Comparison of ENCODE assay signal across 8 cellular contexts in the genomic region with DNA sequence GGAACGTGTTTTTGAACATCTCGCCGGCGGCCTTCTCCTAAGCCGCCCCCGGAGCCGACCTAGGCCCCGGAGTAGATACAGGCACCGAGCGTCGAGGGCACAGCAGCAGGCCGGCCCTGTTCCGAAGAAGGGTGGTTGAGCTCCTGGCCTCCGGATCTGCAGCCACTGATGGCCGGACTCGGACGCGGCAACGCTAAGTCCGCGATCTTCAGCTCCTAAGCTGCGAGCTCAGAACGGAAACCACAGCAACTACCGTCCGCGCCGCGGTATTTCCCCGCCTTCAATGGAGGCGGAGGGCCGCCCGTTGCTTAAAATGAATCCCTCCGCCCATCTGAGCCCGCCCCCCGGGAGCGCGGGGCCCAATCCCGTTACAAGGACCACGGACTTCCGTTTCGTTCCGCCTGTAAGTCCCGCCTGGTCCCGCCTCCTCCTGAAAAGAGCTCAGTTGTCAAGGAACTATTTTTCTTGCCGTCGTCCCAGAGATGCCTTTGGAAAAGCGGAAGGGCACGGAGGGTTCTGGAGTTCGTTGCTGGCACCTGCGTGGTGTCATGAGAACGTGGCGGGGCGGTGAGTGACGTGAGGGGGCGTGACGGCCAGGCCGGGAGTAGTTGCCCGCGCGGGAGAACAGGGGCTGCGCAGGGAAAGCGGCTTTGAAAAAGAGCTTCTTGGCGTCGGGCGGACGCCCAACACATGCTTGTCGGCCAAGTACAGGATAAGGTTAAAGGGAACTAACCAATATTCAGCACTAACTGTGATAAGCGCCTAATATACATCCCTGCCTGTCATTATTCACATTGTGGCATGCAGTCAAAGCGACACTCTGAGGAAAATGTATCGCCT.
DNase-seq lines count a peak whose midpoint lies in the region; ATAC-seq lines count a peak whose summit lies in the region.

A gene (minus strand): TSS at position 285 of the 840 bp plus-strand sequence. CDS start 266 bp downstream, at position 19.

- ATAC-seq in GM19372 (IDR thresholded peaks at IDR 0.05; ENCODE audit: low read depth, unreplicated experiment), result peak; percentile 84
- peak; percentile 68 for ATAC-seq in HG03558 (IDR thresholded peaks at IDR 0.05; ENCODE audit: extremely low read depth, unreplicated experiment)

- peak; percentile 82 to 99 (median 96) for DNase-seq in C1 segment of cervical spinal cord (lab: John Stamatoyannopoulos, UW)
- peak; percentile 93 for DNase-seq in NCI-H748 treated with DMSO at 0.1 percent for 48 hours (lab: John Stamatoyannopoulos, UW)
- peak; percentile 89 to 96 for DNase-seq in activated CD4-positive, alpha-beta T cell treated with anti-CD3 and anti-CD28 coated beads, Interleukin-2, amount 50 U/mL, for 24 hours (ENCODE audit: low read depth in 1 of 2, low spot score in 1 of 2)
- DNase-seq in dedifferentiated amniotic fluid mesenchymal stem cell (ENCODE audit: extremely low spot score), result peak; percentile 100
- DNase-seq in left kidney (ENCODE audit: low read depth, low spot score), result peak; percentile 100
- DNase-seq in stimulated activated CD4-positive, alpha-beta T cell treated with anti-CD3 and anti-CD28 coated beads, Interleukin-2, amount 100 ng/mL, for 24 hours, result peak; percentile 97 to 98

Comparison
In these comparisons a context has a peak if more than half of its experiments do, and no peak if none do; other contexts are left out.
1. Peak in every context shown above with its lines: DNase-seq and ATAC-seq.